8 cellular contexts compared by ENCODE assay signal in the genomic region with DNA sequence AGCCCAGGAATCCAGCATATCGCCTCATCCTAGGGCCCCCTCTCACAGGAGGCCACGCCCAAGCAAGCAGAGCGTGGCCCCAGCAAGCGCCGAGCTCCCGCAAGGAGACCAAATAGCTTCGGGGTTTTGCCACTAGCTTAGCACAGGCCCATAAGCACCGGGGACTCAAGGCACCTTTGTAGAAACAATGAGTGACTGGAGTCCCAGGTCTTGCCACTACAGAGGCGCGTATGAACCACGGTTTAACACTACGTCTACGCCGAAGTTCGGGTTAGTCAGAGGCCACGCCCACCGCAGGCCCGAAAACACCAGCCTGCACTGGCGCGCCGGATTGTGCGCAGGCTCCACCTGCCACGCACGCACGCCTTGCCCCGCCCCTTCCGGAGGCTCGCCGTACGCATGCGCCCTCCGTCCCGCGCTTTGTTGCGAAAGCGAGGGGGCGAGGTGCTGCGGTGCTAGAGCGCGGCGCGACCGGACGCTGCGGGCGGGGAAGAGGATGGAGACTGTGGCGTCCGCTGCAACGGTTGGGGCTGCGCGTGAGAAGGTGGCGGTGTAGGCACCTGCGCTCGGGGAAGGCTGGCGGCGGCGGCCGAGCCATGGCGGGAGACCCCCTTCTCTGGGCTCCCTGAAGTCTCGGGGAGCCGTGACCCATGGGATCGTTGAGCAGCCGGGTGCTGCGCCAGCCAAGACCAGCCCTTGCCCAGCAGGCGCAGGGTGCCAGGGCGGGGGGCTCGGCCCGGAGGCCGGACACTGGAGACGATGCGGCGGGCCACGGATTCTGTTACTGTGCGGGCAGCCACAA. TPM values are rescaled to one million over a fixed set of nuclear protein-coding genes. Genes with fewer than 3 reads are reported as not detected.
A peak's percentile ranks its signal among the peaks of the same experiment; 100 is the strongest.
DNase-seq lines count a peak whose midpoint lies in the region; ATAC-seq and TF ChIP-seq lines count a peak whose summit lies in the region.

A gene with protein sequence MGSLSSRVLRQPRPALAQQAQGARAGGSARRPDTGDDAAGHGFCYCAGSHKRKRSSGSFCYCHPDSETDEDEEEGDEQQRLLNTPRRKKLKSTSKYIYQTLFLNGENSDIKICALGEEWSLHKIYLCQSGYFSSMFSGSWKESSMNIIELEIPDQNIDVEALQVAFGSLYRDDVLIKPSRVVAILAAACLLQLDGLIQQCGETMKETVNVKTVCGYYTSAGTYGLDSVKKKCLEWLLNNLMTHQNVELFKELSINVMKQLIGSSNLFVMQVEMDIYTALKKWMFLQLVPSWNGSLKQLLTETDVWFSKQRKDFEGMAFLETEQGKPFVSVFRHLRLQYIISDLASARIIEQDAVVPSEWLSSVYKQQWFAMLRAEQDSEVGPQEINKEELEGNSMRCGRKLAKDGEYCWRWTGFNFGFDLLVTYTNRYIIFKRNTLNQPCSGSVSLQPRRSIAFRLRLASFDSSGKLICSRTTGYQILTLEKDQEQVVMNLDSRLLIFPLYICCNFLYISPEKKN (plus strand): TSS at position 418 of the 802 bp plus-strand sequence. CDS start 233 bp downstream, at position 651.

- no peaks in the 10 kb centered on the region for H3K9me3 ChIP-seq in muscle layer of colon (ENCODE audit: low read length)

- no peaks in the 10 kb centered on the region for H3K9me3 Mint-ChIP-seq in activated T-cell treated with anti-CD3 and anti-CD28 coated beads, Interleukin-2, amount 50 U/mL, for 24 hours

- DNase-seq in DMS79 (lab: John Stamatoyannopoulos, UW) (peak; percentile 89), KG1 (lab: John Stamatoyannopoulos, UW) (peak; percentile 92)
- DNase-seq in activated T-cell treated with anti-CD3 and anti-CD28 coated beads, Interleukin-2, amount 50 U/mL, for 24 hours, result peak; percentile 99
- DNase-seq in stimulated activated CD8-positive, alpha-beta memory T cell treated with anti-CD3 and anti-CD28 coated beads, Interleukin-7, amount 100 ng/mL, for 1 hour (ENCODE audit: low read depth in 2 of 2), result peak; percentile 96 to 99

- H3K27ac Mint-ChIP-seq in activated T-cell treated with anti-CD3 and anti-CD28 coated beads, Interleukin-2, amount 50 U/mL, for 24 hours, result peak within 1 kb of the TSS; percentile 96

- peaks cover 41% of the 10 kb centered on the region for H3K36me3 Mint-ChIP-seq in activated T-cell treated with anti-CD3 and anti-CD28 coated beads, Interleukin-2, amount 50 U/mL, for 24 hours (ENCODE audit: low read depth)

- peak within 1 kb of the TSS; percentile 86 for H3K4me3 Mint-ChIP-seq in activated T-cell treated with anti-CD3 and anti-CD28 coated beads, Interleukin-2, amount 50 U/mL, for 24 hours

- peak; percentile 90 for ATAC-seq in GM21737 (IDR thresholded peaks at IDR 0.05; ENCODE audit: unreplicated experiment)
- ATAC-seq in esophagus mucosa, result peak; percentile 99

- H3K27me3 Mint-ChIP-seq in activated T-cell treated with anti-CD3 and anti-CD28 coated beads, Interleukin-2, amount 50 U/mL, for 24 hours, result no peaks in the 10 kb centered on the region

- no peaks in the 10 kb centered on the region for H3K27me3 ChIP-seq in muscle layer of colon (ENCODE audit: control insufficient read depth in 1 of 2, insufficient read depth in 2 of 2, low read length in 2 of 2)

- peaks cover 22% of the 10 kb centered on the region for H3K4me1 ChIP-seq in muscle layer of colon (ENCODE audit: insufficient read depth, low read length)

- H3K27ac ChIP-seq in muscle layer of colon (ENCODE audit: low read depth, low read length), result peak within 1 kb of the TSS; percentile 73

- peaks cover 5% of the 10 kb centered on the region for H3K36me3 ChIP-seq in muscle layer of colon (ENCODE audit: insufficient read depth, low read length)

- peak within 1 kb of the TSS; percentile 92 for H3K9ac ChIP-seq in muscle layer of colon (ENCODE audit: low read length)

- H3K4me1 Mint-ChIP-seq in activated T-cell treated with anti-CD3 and anti-CD28 coated beads, Interleukin-2, amount 50 U/mL, for 24 hours (ENCODE audit: low read depth), result peaks cover 57% of the 10 kb centered on the region

- peak within 1 kb of the TSS; percentile 81 to 99 for H3K4me3 ChIP-seq in muscle layer of colon (ENCODE audit: low read depth in 1 of 2, low read length in 2 of 2)

TF ChIP-seq in PFSK-1, 5 proteins besides CTCF, POLR2A, EP300 and RAD21:
- TF ChIP-seq, protein P1, sequence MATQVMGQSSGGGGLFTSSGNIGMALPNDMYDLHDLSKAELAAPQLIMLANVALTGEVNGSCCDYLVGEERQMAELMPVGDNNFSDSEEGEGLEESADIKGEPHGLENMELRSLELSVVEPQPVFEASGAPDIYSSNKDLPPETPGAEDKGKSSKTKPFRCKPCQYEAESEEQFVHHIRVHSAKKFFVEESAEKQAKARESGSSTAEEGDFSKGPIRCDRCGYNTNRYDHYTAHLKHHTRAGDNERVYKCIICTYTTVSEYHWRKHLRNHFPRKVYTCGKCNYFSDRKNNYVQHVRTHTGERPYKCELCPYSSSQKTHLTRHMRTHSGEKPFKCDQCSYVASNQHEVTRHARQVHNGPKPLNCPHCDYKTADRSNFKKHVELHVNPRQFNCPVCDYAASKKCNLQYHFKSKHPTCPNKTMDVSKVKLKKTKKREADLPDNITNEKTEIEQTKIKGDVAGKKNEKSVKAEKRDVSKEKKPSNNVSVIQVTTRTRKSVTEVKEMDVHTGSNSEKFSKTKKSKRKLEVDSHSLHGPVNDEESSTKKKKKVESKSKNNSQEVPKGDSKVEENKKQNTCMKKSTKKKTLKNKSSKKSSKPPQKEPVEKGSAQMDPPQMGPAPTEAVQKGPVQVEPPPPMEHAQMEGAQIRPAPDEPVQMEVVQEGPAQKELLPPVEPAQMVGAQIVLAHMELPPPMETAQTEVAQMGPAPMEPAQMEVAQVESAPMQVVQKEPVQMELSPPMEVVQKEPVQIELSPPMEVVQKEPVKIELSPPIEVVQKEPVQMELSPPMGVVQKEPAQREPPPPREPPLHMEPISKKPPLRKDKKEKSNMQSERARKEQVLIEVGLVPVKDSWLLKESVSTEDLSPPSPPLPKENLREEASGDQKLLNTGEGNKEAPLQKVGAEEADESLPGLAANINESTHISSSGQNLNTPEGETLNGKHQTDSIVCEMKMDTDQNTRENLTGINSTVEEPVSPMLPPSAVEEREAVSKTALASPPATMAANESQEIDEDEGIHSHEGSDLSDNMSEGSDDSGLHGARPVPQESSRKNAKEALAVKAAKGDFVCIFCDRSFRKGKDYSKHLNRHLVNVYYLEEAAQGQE (IDR thresholded peaks at IDR 0.05; ENCODE audit: insufficient read depth in 1 of 2, low read depth in 2 of 2, low read length in 2 of 2), result 0 out of 4 replicates have a peak, but pooled peaks have one; percentile 7 to 43
- TF ChIP-seq FOXP2 (optimal IDR thresholded peaks at IDR 0.05; ENCODE audit: borderline replicate concordance, extremely low read depth, extremely low read length, insufficient read depth) (peak; percentile 94), TAF1 (IDR thresholded peaks at IDR 0.05; ENCODE audit: borderline replicate concordance, insufficient read depth, low read length) (peak; percentile 83; the same call in 1 of the 2 replicates), POLR2AphosphoS5 (IDR thresholded peaks at IDR 0.05; ENCODE audit: low read depth, low read length) (peak; percentile 84), SIN3A (IDR thresholded peaks at IDR 0.05; ENCODE audit: borderline replicate concordance, insufficient read depth, low read length) (peak; percentile 86; the same call in 1 of the 2 replicates)

RNA-seq across cellular contexts. Expression of the gene that starts here (rescaled TPM):
- 16.9 TPM for polyA plus RNA-seq in PFSK-1 (2012; ENCODE audit: insufficient read length, low read depth)
- total RNA-seq in esophagus mucosa, result 9.5 TPM

Comparison
In these comparisons a context has a peak if more than half of its experiments do, and no peak if none do; other contexts are left out.
1. Peak in every context shown above with its lines: DNase-seq, ATAC-seq, H3K4me3 ChIP-seq and H3K27ac ChIP-seq.